In the genomic region with DNA sequence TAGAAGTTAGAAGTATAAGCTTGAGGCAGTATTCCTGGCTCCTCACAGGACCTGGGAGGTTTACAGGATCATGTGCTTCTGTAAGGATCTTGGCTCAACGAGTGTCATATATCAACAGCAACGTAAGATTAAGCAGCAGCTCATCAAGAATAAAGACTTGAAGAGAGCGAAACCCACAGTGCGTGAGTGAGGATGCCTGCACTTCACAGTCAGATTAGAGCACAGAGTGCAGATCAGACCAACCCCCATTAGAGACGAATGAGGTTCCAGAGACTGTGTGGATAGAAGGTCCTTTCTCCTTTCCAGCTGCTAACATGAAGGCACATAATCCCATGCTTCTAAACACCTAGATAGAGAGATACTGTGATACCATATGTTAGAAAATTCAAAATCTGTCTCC, we compare ENCODE assay signal across 23 cellular contexts.
"Had no signal": no experiment of that assay in that cellular context is flagged by ENCODE, and none has a peak within 500 bp of the region (broad histone marks: within the 10 kb centered on the region; RNA-seq: fewer than 3 reads in every experiment).

No MANE protein-coding gene starts in this region.

- H3K27me3 ChIP-seq: adrenal gland, breast epithelium, esophagus squamous epithelium, gastrocnemius medialis had no signal

- H3K27me3 Mint-ChIP-seq: activated naive CD8-positive, alpha-beta T cell; activated T-cell treated with anti-CD3 and anti-CD28 coated beads, Interleukin-2, amount 50 U/mL, for 24 hours; central memory CD8-positive, alpha-beta T cell; memory B cell; naive B cell; stimulated activated naive B cell treated with anti-CD40 and anti-IgM and Interleukin-4, amounts not matched to agents 10 μg/mL and 1 μg/mL and 100 μg/mL, for 72 hours had no signal

- H3K4me3 ChIP-seq: adrenal gland, breast epithelium, coronary artery, esophagus squamous epithelium, gastrocnemius medialis, thoracic aorta had no signal

- ATAC-seq: gastrocnemius medialis; left cardiac atrium; sciatic nerve; stimulated activated naive B cell treated with anti-CD40 and anti-IgM and Interleukin-4, amounts not matched to agents 10 μg/mL and 1 μg/mL and 100 μg/mL, for 72 hours had no signal

- H3K4me1 ChIP-seq: adrenal gland, breast epithelium, esophagus squamous epithelium, gastrocnemius medialis had no signal

- H3K4me1 Mint-ChIP-seq: central memory CD8-positive, alpha-beta T cell; memory B cell; naive B cell; stimulated activated naive B cell treated with anti-CD40 and anti-IgM and Interleukin-4, amounts not matched to agents 10 μg/mL and 1 μg/mL and 100 μg/mL, for 72 hours had no signal

- H3K4me3 Mint-ChIP-seq: activated naive CD8-positive, alpha-beta T cell; activated T-cell treated with anti-CD3 and anti-CD28 coated beads, Interleukin-2, amount 50 U/mL, for 24 hours; central memory CD8-positive, alpha-beta T cell; endodermal cell; memory B cell; naive B cell; stimulated activated naive B cell treated with anti-CD40 and anti-IgM and Interleukin-4, amounts not matched to agents 10 μg/mL and 1 μg/mL and 100 μg/mL, for 72 hours; T-helper 2 cell treated with Interferon-gamma antibody and Interleukin-4, amounts not matched to agents 5 μg/mL and 100 μg/mL, for 36 hours had no signal

- H3K36me3 Mint-ChIP-seq: activated naive CD8-positive, alpha-beta T cell; memory B cell; naive B cell; stimulated activated naive B cell treated with anti-CD40 and anti-IgM and Interleukin-4, amounts not matched to agents 10 μg/mL and 1 μg/mL and 100 μg/mL, for 72 hours had no signal

- H3K27ac ChIP-seq: adrenal gland, breast epithelium, coronary artery, esophagus squamous epithelium, gastrocnemius medialis, thoracic aorta had no signal

- H3K36me3 ChIP-seq: adrenal gland, breast epithelium, esophagus squamous epithelium, gastrocnemius medialis, thoracic aorta had no signal

- H3K27ac Mint-ChIP-seq: activated naive CD8-positive, alpha-beta T cell; activated T-cell treated with anti-CD3 and anti-CD28 coated beads, Interleukin-2, amount 50 U/mL, for 24 hours; activated T-helper 2 cell treated with anti-CD3 and anti-CD28 coated beads, Interferon-gamma antibody, Interleukin-2, Interleukin-4, amounts not matched to agents 10 μg/mL and 5 μg/mL and 100 μg/mL, durations not matched to agents 14 hours and 24 hours and 36 hours; endodermal cell; memory B cell; naive B cell; stimulated activated naive B cell treated with anti-CD40 and anti-IgM and Interleukin-4, amounts not matched to agents 10 μg/mL and 1 μg/mL and 100 μg/mL, for 72 hours; T-helper 2 cell treated with Interferon-gamma antibody and Interleukin-4, amounts not matched to agents 5 μg/mL and 100 μg/mL, for 36 hours had no signal

- H3K9me3 ChIP-seq: adrenal gland, breast epithelium, esophagus squamous epithelium, gastrocnemius medialis, thoracic aorta had no signal

- DNase-seq: activated CD8-positive, alpha-beta memory T cell treated with anti-CD3 and anti-CD28 coated beads for 24 hours; activated CD8-positive, alpha-beta memory T cell treated with anti-CD3 and anti-CD28 coated beads, Interleukin-2, amount 50 U/mL, for 4 hours; activated naive CD4-positive, alpha-beta T cell; activated T-cell treated with anti-CD3 and anti-CD28 coated beads, Interleukin-2, amount 50 U/mL, for 24 hours; adrenal gland; endodermal cell; esophagus squamous epithelium; gastrocnemius medialis; hypothalamus; left cardiac atrium; naive B cell; stimulated activated CD4-positive, alpha-beta T cell treated with anti-CD3 and anti-CD28 coated beads, Interleukin-2, amount 100 ng/mL, for 48 hours; stimulated activated CD8-positive, alpha-beta memory T cell treated with anti-CD3 and anti-CD28 coated beads, Interleukin-4, amount 100 ng/mL, for 48 hours; stimulated activated naive B cell treated with anti-CD40 and anti-IgM and Interleukin-4, amounts not matched to agents 10 μg/mL and 1 μg/mL and 100 μg/mL, for 72 hours had no signal
